Comparison of ENCODE assay signal across 23 cellular contexts in the genomic region with DNA sequence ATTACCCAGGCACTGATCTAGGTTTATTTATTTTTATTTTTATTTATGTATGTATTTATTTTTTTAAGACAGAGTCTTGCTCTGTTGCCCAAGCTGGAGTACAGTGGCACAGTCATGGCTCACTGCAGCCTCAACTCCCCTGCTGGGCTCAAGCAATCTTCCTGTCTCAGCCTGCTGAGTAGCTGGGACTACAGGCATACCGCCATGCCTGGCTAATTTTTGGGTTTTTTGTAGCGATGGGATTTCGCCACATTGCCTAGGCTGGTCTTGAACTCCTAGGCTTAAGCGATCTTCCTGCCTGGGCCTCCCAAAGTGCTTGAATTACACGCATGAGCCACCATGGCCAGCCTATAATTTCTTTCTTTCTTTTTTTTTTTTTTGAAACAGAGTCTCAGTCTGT.
"Had no signal": no experiment of that assay in that cellular context is flagged by ENCODE, and none has a peak within 500 bp of the region (broad histone marks: within the 10 kb centered on the region; RNA-seq: fewer than 3 reads in every experiment).

No MANE protein-coding gene starts in this region.

- H3K27ac Mint-ChIP-seq: activated CD8-positive, alpha-beta T cell treated with anti-CD3 and anti-CD28 coated beads for 36 hours; activated naive CD4-positive, alpha-beta T cell treated with anti-CD3 and anti-CD28 coated beads for 36 hours; stimulated activated effector memory CD8-positive, alpha-beta T cell treated with anti-CD3 and anti-CD28 coated beads, Interleukin-12 subunit alpha, Interleukin-12 subunit beta, amount 100 ng/mL, for 72 hours had no signal

- H3K4me1 ChIP-seq: left ventricle myocardium inferior had no signal

- H3K27me3 ChIP-seq: brain microvascular endothelial cell, gastrocnemius medialis, heart left ventricle, neutrophil, pancreas, testis, upper lobe of left lung had no signal

- H3K27ac ChIP-seq: brain microvascular endothelial cell, gastrocnemius medialis, left ventricle myocardium inferior, neutrophil, pancreas, testis, upper lobe of left lung had no signal

- H3K9me3 ChIP-seq: gastrocnemius medialis, heart left ventricle, left ventricle myocardium inferior, neutrophil, pancreas, testis, upper lobe of left lung had no signal

- H3K4me3 ChIP-seq: gastrocnemius medialis, heart left ventricle, left ventricle myocardium inferior, pancreas, smooth muscle cell, testis, upper lobe of left lung had no signal

- H3K27me3 Mint-ChIP-seq: activated CD8-positive, alpha-beta T cell treated with anti-CD3 and anti-CD28 coated beads for 36 hours; activated T-cell treated with anti-CD3 and anti-CD28 coated beads, Interleukin-2, amount 50 U/mL, for 24 hours; naive thymus-derived CD8-positive, alpha-beta T cell had no signal

- ATAC-seq: activated CD8-positive, alpha-beta T cell treated with anti-CD3 and anti-CD28 coated beads for 36 hours; gastrocnemius medialis; heart left ventricle; naive thymus-derived CD8-positive, alpha-beta T cell; pancreas; sciatic nerve; stimulated activated effector memory CD8-positive, alpha-beta T cell treated with anti-CD3 and anti-CD28 coated beads, Interleukin-12 subunit alpha, Interleukin-12 subunit beta, amount 100 ng/mL, for 72 hours; WTC11 had no signal

- FAIRE-seq: colon, pancreas had no signal

- H3K4me3 Mint-ChIP-seq: activated CD8-positive, alpha-beta T cell treated with anti-CD3 and anti-CD28 coated beads for 36 hours; activated naive CD4-positive, alpha-beta T cell treated with anti-CD3 and anti-CD28 coated beads for 36 hours; activated T-cell treated with anti-CD3 and anti-CD28 coated beads, Interleukin-2, amount 50 U/mL, for 24 hours; naive thymus-derived CD8-positive, alpha-beta T cell; stimulated activated effector memory CD8-positive, alpha-beta T cell treated with anti-CD3 and anti-CD28 coated beads, Interleukin-12 subunit alpha, Interleukin-12 subunit beta, amount 100 ng/mL, for 72 hours; T-helper 2 cell treated with Interferon-gamma antibody and Interleukin-4, amounts not matched to agents 5 μg/mL and 100 μg/mL, for 36 hours; WTC11 had no signal

- H3K4me2 ChIP-seq: smooth muscle cell had no signal

- DNase-seq: activated CD4-positive, alpha-beta T cell treated with anti-CD3 and anti-CD28 coated beads for 4 hours; activated CD8-positive, alpha-beta T cell treated with anti-CD3 and anti-CD28 coated beads for 36 hours; activated naive CD4-positive, alpha-beta T cell treated with anti-CD3 and anti-CD28 coated beads for 36 hours; activated T-cell treated with anti-CD3 and anti-CD28 coated beads, Interleukin-2, amount 50 U/mL, for 24 hours; aorta; brain microvascular endothelial cell; central memory CD4-positive, alpha-beta T cell; gastrocnemius medialis; heart left ventricle; left ventricle myocardium inferior; mammary epithelial cell; naive thymus-derived CD8-positive, alpha-beta T cell; pancreas; stimulated activated CD4-positive, alpha-beta T cell treated with anti-CD3 and anti-CD28 coated beads, Interleukin-4, amount 100 ng/mL, for 1 hour; testis had no signal

- H3K9me3 Mint-ChIP-seq: naive thymus-derived CD8-positive, alpha-beta T cell; WTC11 had no signal

- H3K36me3 ChIP-seq: brain microvascular endothelial cell, gastrocnemius medialis, heart left ventricle, left ventricle myocardium inferior, neutrophil, pancreas, upper lobe of left lung had no signal
